Comparison of ENCODE assay signal across 8 cellular contexts in genomic region chr19:58003153-58003828, GRCh38. TPM values are rescaled to one million over a fixed set of nuclear protein-coding genes. Genes with fewer than 3 reads are reported as not detected.
DNase-seq lines count a peak whose midpoint lies in the region; ATAC-seq, FAIRE-seq and TF ChIP-seq lines count a peak whose summit lies in the region.

No MANE protein-coding gene starts in this region.

- no peak overlapping the region; a peak in 1 of 4 replicates for H3K27ac ChIP-seq in SK-N-SH (ENCODE audit: low read depth in 2 of 2, low read length in 1 of 2)
- H3K27ac ChIP-seq in kidney (ENCODE audit: low read depth in 2 of 2, low read length in 2 of 2): peak overlapping the region; percentile 84 to 88
- peak overlapping the region; percentile 87 to 89 for H3K27ac ChIP-seq in testis

- TF ChIP-seq RAD21 in SK-N-SH (IDR thresholded peaks at IDR 0.05; ENCODE audit: low read length): no peak

- intact Hi-C loops in kidney (cut with DNase I): no loop called here
- intact Hi-C loops in testis (cut with DNase I; ENCODE audit: low total_unique reads): no loop called here

- DNase-seq in SK-N-SH: no peak
- no peak for DNase-seq in astrocyte of the cerebellum (ENCODE audit: low read depth)
- DNase-seq in kidney: no peak
- DNase-seq in testis: peak; percentile 44
- DNase-seq in stimulated activated naive CD4-positive, alpha-beta T cell treated with Interleukin-2 at 50 U/mL for 16 hours (lab: John Stamatoyannopoulos, UW): no peak
- DNase-seq in NCI-H1930 (lab: John Stamatoyannopoulos, UW): no peak

- peaks cover 19 to 22% of the 10 kb centered on the region in 2 experiments for H3K36me3 ChIP-seq in SK-N-SH (replicated peaks in 1 of 2; ENCODE audit: control insufficient read depth in 1 of 2, insufficient read depth in 2 of 2, low read length in 1 of 2)
- H3K36me3 ChIP-seq in kidney (ENCODE audit: control insufficient read depth in 1 of 2, insufficient read depth in 2 of 2, low read length in 2 of 2): peaks cover 20 to 25% of the 10 kb centered on the region in 2 donors
- no peaks in the 10 kb centered on the region for H3K36me3 ChIP-seq in testis (ENCODE audit: low read depth, missing control alignments)

- H3F3A ChIP-seq in SK-N-SH (replicated peaks; ENCODE audit: insufficient read depth): no peaks in the 10 kb centered on the region

- POLR2A ChIA-PET in SK-N-SH (lab: Yijun Ruan, JAX): interaction anchor here (0.6 to 1.5 kb wide), 5 partner anchors 9 to 234 kb away, joined by 3 to 6 read pairs (median 5); partner anchors contain the start of genes ZNF135, ZNF274 and ZSCAN18

- no peak for TF ChIP-seq EP300 in SK-N-SH (IDR thresholded peaks at IDR 0.05; ENCODE audit: borderline replicate concordance in 1 of 2, low read depth in 1 of 2, low read length in 1 of 2)

- H3K4me2 ChIP-seq in SK-N-SH: 0 out of 2 replicates have a peak overlapping the region, but pooled peaks have one; percentile 44

- 82% methylated on average over 32 of the region's 33 CpGs for WGBS in SK-N-SH (ENCODE audit: low lambda C conversion rate)
- WGBS in testis, 2 donors: 17 to 21% methylated on average over 32 to 33 of the region's 33 CpGs

- no peak for TF ChIP-seq POLR2A in testis (IDR thresholded peaks at IDR 0.05)

- ATAC-seq in SK-N-SH treated with all-trans-retinoic acid at 6 μM for 48 hours (no peak), GM19452 (IDR thresholded peaks at IDR 0.05; ENCODE audit: unreplicated experiment) (no peak)

- FAIRE-seq in kidney (lab: Jason Lieb, UNC): no peak

- H3K4me1 ChIP-seq in SK-N-SH (ENCODE audit: control insufficient read depth in 1 of 2, insufficient read depth in 2 of 2, low read depth in 1 of 2, low read length in 1 of 2) (no peaks in the 10 kb centered on the region; a peak in 1 of 4 replicates), kidney (ENCODE audit: control insufficient read depth in 1 of 2, insufficient read depth in 1 of 2, low read depth in 1 of 2, low read length in 2 of 2) (peaks cover 5 to 15% of the 10 kb centered on the region in 2 donors), testis (peaks cover 14% of the 10 kb centered on the region)

- peak overlapping the region; percentile 95 for H2AFZ ChIP-seq in SK-N-SH (ENCODE audit: low read depth)

- CTCF ChIA-PET in SK-N-SH (lab: Yijun Ruan, JAX): interaction anchor here (0.6 to 1.7 kb wide), 4 partner anchors 14 to 1320 kb away, joined by 3 read pairs; no protein-coding TSS in a partner anchor

- peak overlapping the region; percentile 68 to 70 for H3K4me3 ChIP-seq in SK-N-SH (ENCODE audit: low read depth in 2 of 2, low read length in 1 of 2)
- peak overlapping the region; percentile 65 for H3K4me3 ChIP-seq in astrocyte of the cerebellum (ENCODE audit: low read depth, low read length)
- H3K4me3 ChIP-seq in kidney (ENCODE audit: low read length in 2 of 2): peak overlapping the region; percentile 82 to 94
- H3K4me3 ChIP-seq in testis: peak overlapping the region; percentile 90 to 98

- peaks cover 5% of the 10 kb centered on the region; the same call in 1 of the 2 replicates for H3K79me2 ChIP-seq in SK-N-SH (ENCODE audit: insufficient read depth)

- no peak for TF ChIP-seq CTCF in SK-N-SH (IDR thresholded peaks at IDR 0.05)
- no peak for TF ChIP-seq CTCF in astrocyte of the cerebellum (IDR thresholded peaks at IDR 0.05; ENCODE audit: low read depth, low read length, missing control alignments)
- no peak for TF ChIP-seq CTCF in kidney (IDR thresholded peaks at IDR 0.05; ENCODE audit: borderline replicate concordance, extremely low read depth, insufficient read depth)
- TF ChIP-seq CTCF in testis (IDR thresholded peaks at IDR 0.05): no peak

- H3K9ac ChIP-seq in SK-N-SH (no peak overlapping the region), kidney (ENCODE audit: low read length in 2 of 2) (peak overlapping the region; percentile 42 to 89)

- H3K9me3 ChIP-seq in SK-N-SH: peaks cover 9% of the 10 kb centered on the region
- H3K9me3 ChIP-seq in kidney (ENCODE audit: control insufficient read depth in 1 of 2, low read length in 2 of 2): peaks cover 2 to 5% of the 10 kb centered on the region in 2 donors
- no peaks in the 10 kb centered on the region for H3K9me3 ChIP-seq in testis

- H3K9me2 ChIP-seq in SK-N-SH: no peaks in the 10 kb centered on the region

- H4K20me1 ChIP-seq in SK-N-SH (ENCODE audit: insufficient read depth): no peaks in the 10 kb centered on the region

- in situ Hi-C loops in astrocyte of the cerebellum (cut with HindIII; ENCODE audit: low sequenced_read_pairs): no loop called here

- no peaks in the 10 kb centered on the region for H3K27me3 ChIP-seq in SK-N-SH (ENCODE audit: insufficient read depth)
- H3K27me3 ChIP-seq in testis: no peaks in the 10 kb centered on the region

TF ChIP-seq in SK-N-SH, 30 proteins besides CTCF, POLR2A, EP300 and RAD21 (continues in another document):
- TF ChIP-seq TAF1 (IDR thresholded peaks at IDR 0.05; ENCODE audit: borderline replicate concordance, low read depth, low read length) (no peak), TEAD4 (IDR thresholded peaks at IDR 0.05; ENCODE audit: borderline replicate concordance, insufficient read depth) (no peak), CHD2 (IDR thresholded peaks at IDR 0.05; ENCODE audit: low read length, partially characterized antibody) (no peak), MEF2A (IDR thresholded peaks at IDR 0.05; ENCODE audit: borderline replicate concordance, low read depth) (no peak), FOXM1 (IDR thresholded peaks at IDR 0.05; ENCODE audit: low read depth) (no peak)
- TF ChIP-seq, protein P1, sequence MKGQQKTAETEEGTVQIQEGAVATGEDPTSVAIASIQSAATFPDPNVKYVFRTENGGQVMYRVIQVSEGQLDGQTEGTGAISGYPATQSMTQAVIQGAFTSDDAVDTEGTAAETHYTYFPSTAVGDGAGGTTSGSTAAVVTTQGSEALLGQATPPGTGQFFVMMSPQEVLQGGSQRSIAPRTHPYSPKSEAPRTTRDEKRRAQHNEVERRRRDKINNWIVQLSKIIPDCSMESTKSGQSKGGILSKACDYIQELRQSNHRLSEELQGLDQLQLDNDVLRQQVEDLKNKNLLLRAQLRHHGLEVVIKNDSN (IDR thresholded peaks at IDR 0.05; ENCODE audit: borderline replicate concordance, low read depth): no peak

TF ChIP-seq in SK-N-SH treated with all-trans-retinoic acid at 6 μM for 48 hours, 23 proteins besides CTCF, POLR2A, EP300 and RAD21 (continues in another document):
- no peak for TF ChIP-seq TOX (CRISPR knock-in tag; IDR thresholded peaks at IDR 0.05; ENCODE audit: borderline replicate concordance)
- no peak for TF ChIP-seq RARB (CRISPR knock-in tag; IDR thresholded peaks at IDR 0.05)
- TF ChIP-seq BACH2 (CRISPR knock-in tag; IDR thresholded peaks at IDR 0.05; ENCODE audit: borderline replicate concordance): no peak
- TF ChIP-seq PATZ1 (CRISPR knock-in tag; IDR thresholded peaks at IDR 0.05; ENCODE audit: borderline replicate concordance): no peak

RNA-seq across cellular contexts. Expression of gene ZNF606, which starts 0.7 kb away (rescaled TPM):
- polyA plus RNA-seq in SK-N-SH (2012; rRNA removed) (2.9 TPM in 2 replicates), kidney (ENCODE audit: insufficient read depth, low read depth, low replicate concordance) (7.2 TPM), testis (ENCODE audit: insufficient read depth, low read depth, low replicate concordance) (12.1 TPM)
- polyA plus RNA-seq in SK-N-SH (2012; cell fraction: cytosol; rRNA removed): 1.4 and 2.0 TPM in 2 replicates
- 14.7 and 15.2 TPM in 2 replicates for polyA plus RNA-seq in SK-N-SH (2012; cell fraction: nucleus; rRNA removed)
- total RNA-seq in kidney (23.0 TPM), testis (10 to 100 TPM; 30.2 to 73.9 TPM)

RNA-seq across cellular contexts. Expression of gene C19orf18, which starts 29.0 kb away (rescaled TPM):
- not detected in 2 replicates for polyA plus RNA-seq in SK-N-SH (2012; rRNA removed)
- polyA plus RNA-seq in SK-N-SH (2012; cell fraction: cytosol; rRNA removed): 0.04 and 0.05 TPM in 2 replicates
- polyA plus RNA-seq in SK-N-SH (2012; cell fraction: nucleus; rRNA removed): 0.10 TPM in 1 of 2 replicates, not detected in the other
- total RNA-seq in kidney: 0.85 TPM
- polyA plus RNA-seq in kidney (ENCODE audit: insufficient read depth, low read depth, low replicate concordance): 1.7 TPM
- total RNA-seq in testis: 1 to 10 TPM; 3.5 to 8.7 TPM
- 9.8 TPM for polyA plus RNA-seq in testis (ENCODE audit: insufficient read depth, low read depth, low replicate concordance)

RNA-seq across cellular contexts. Expression of gene ZSCAN1, which starts 30.5 kb away (rescaled TPM):
- polyA plus RNA-seq in SK-N-SH (2012; rRNA removed): not detected in 2 replicates
- polyA plus RNA-seq in SK-N-SH (2012; cell fraction: cytosol; rRNA removed): not detected in 2 replicates
- polyA plus RNA-seq in SK-N-SH (2012; cell fraction: nucleus; rRNA removed): not detected in 2 replicates
- 0.98 TPM for total RNA-seq in kidney
- polyA plus RNA-seq in kidney (ENCODE audit: insufficient read depth, low read depth, low replicate concordance): 2.8 TPM
- 1 to 10 TPM; 5.9 to 6.5 TPM for total RNA-seq in testis
- polyA plus RNA-seq in testis (ENCODE audit: insufficient read depth, low read depth, low replicate concordance): 8.0 TPM

RNA-seq across cellular contexts. Expression of gene ZNF256, which starts 55.8 kb away (rescaled TPM):
- polyA plus RNA-seq in SK-N-SH (2012; rRNA removed) (3.7 and 4.3 TPM in 2 replicates), kidney (ENCODE audit: insufficient read depth, low read depth, low replicate concordance) (3.7 TPM), testis (ENCODE audit: insufficient read depth, low read depth, low replicate concordance) (7.8 TPM)
- 3.4 and 3.7 TPM in 2 replicates for polyA plus RNA-seq in SK-N-SH (2012; cell fraction: cytosol; rRNA removed)
- 6.6 and 10.3 TPM in 2 replicates for polyA plus RNA-seq in SK-N-SH (2012; cell fraction: nucleus; rRNA removed)
- total RNA-seq in kidney (9.3 TPM), testis (10 to 100 TPM; 13.3 to 15.7 TPM)

RNA-seq across cellular contexts. Expression of gene ZNF135, which starts 55.8 kb away (rescaled TPM):
- 0.41 and 0.54 TPM in 2 replicates for polyA plus RNA-seq in SK-N-SH (2012; rRNA removed)
- polyA plus RNA-seq in SK-N-SH (2012; cell fraction: cytosol; rRNA removed): 0.28 and 0.31 TPM in 2 replicates
- polyA plus RNA-seq in SK-N-SH (2012; cell fraction: nucleus; rRNA removed): 1.9 and 2.1 TPM in 2 replicates
- 9.7 TPM for total RNA-seq in kidney
- 5.6 TPM for polyA plus RNA-seq in kidney (ENCODE audit: insufficient read depth, low read depth, low replicate concordance)
- total RNA-seq in testis: 10 to 100 TPM; 19.1 to 33.7 TPM
- polyA plus RNA-seq in testis (ENCODE audit: insufficient read depth, low read depth, low replicate concordance): 14.5 TPM

Comparison
In these comparisons a context has a peak if more than half of its experiments do, and no peak if none do; other contexts are left out.
1. H3K27ac ChIP-seq: peak in kidney (2 of 2) and testis (2 of 2); none in SK-N-SH (0 of 2).
2. Peak in every context shown above with its lines, with median percentiles within 50 percentile points of each other: H3K4me3 ChIP-seq.